Comparison of ENCODE assay signal across 25 cellular contexts in the genomic region with DNA sequence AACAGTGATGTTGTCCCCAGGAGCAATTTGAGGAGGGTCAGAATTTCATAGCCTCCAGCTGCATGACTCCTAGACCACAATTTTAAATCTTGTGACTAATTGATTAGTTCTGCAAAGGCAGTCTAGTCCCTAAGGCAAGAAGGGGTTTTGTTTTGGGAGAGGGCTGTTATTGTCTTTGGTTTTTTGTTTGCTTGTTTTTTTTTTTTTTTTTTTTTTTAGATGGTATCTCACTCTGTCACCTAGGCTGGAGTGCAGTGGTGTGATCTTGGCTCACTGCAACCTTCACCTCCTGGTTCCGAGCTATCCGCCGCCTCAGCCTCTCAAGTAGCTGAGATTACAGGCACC.
"Had no signal": no experiment of that assay in that cellular context is flagged by ENCODE, and none has a peak within 500 bp of the region (broad histone marks: within the 10 kb centered on the region; RNA-seq: fewer than 3 reads in every experiment).

No MANE protein-coding gene starts in this region.

- DNase-seq: dorsolateral prefrontal cortex; effector CD8-positive, alpha-beta T cell; esophagus squamous epithelium; glutamatergic neuron; kidney; left ventricle myocardium inferior; lower lobe of right lung; mesenchymal stem cell; naive thymus-derived CD4-positive, alpha-beta T cell; nephron progenitor cell; psoas muscle; retina; right lobe of liver; spleen; stimulated activated CD4-positive, alpha-beta T cell treated with anti-CD3 and anti-CD28 coated beads, Interleukin-15, amount 100 ng/mL, for 24 hours; stimulated activated CD4-positive, alpha-beta T cell treated with anti-CD3 and anti-CD28 coated beads, Interleukin-1b, Interleukin-23, amount 100 ng/mL, for 48 hours; stimulated activated CD4-positive, alpha-beta T cell treated with anti-CD3 and anti-CD28 coated beads, Interleukin-4, amount 100 ng/mL, for 24 hours; upper lobe of right lung had no signal

- ATAC-seq: gastroesophageal sphincter; naive thymus-derived CD4-positive, alpha-beta T cell; psoas muscle had no signal

- FAIRE-seq: endometrium, kidney had no signal

- H3K27ac Mint-ChIP-seq: naive thymus-derived CD4-positive, alpha-beta T cell; nephron progenitor cell; stimulated activated naive CD8-positive, alpha-beta T cell treated with anti-CD3 and anti-CD28 coated beads, Interleukin-15, Interleukin-2, amounts not matched to agents 100 ng/mL and 50 ng/mL, for 24 hours had no signal

- H3K27me3 ChIP-seq: dorsolateral prefrontal cortex, esophagus squamous epithelium, gastroesophageal sphincter, right lobe of liver, tibial artery, upper lobe of right lung, vagina had no signal

- H3K4me1 ChIP-seq: esophagus squamous epithelium, gastroesophageal sphincter, left ventricle myocardium inferior, lower lobe of right lung, psoas muscle, right lobe of liver, spleen, tibial artery, upper lobe of right lung had no signal

- H3K9me3 ChIP-seq: esophagus squamous epithelium, gastroesophageal sphincter, left ventricle myocardium inferior, lower lobe of right lung, psoas muscle, right lobe of liver, spleen, tibial artery, upper lobe of right lung, vagina had no signal

- H3K9me3 Mint-ChIP-seq: nephron progenitor cell; stimulated activated memory B cell treated with anti-CD40 and anti-IgM and Interleukin-4, amounts not matched to agents 10 μg/mL and 1 μg/mL and 100 μg/mL, for 72 hours; stimulated activated naive CD8-positive, alpha-beta T cell treated with anti-CD3 and anti-CD28 coated beads, Interleukin-15, Interleukin-2, amounts not matched to agents 100 ng/mL and 50 ng/mL, for 24 hours had no signal

- H3K27ac ChIP-seq: dorsolateral prefrontal cortex, esophagus squamous epithelium, gastroesophageal sphincter, left ventricle myocardium inferior, lower lobe of right lung, psoas muscle, right lobe of liver, spleen, tibial artery, upper lobe of right lung had no signal

- H3K36me3 Mint-ChIP-seq: naive thymus-derived CD4-positive, alpha-beta T cell; stimulated activated memory B cell treated with anti-CD40 and anti-IgM and Interleukin-4, amounts not matched to agents 10 μg/mL and 1 μg/mL and 100 μg/mL, for 72 hours had no signal

- H3K36me3 ChIP-seq: esophagus squamous epithelium, gastroesophageal sphincter, left ventricle myocardium inferior, lower lobe of right lung, right lobe of liver, spleen, tibial artery, upper lobe of right lung, vagina had no signal

- H3K4me3 Mint-ChIP-seq: naive thymus-derived CD4-positive, alpha-beta T cell; stimulated activated memory B cell treated with anti-CD40 and anti-IgM and Interleukin-4, amounts not matched to agents 10 μg/mL and 1 μg/mL and 100 μg/mL, for 72 hours; stimulated activated naive CD8-positive, alpha-beta T cell treated with anti-CD3 and anti-CD28 coated beads, Interleukin-15, Interleukin-2, amounts not matched to agents 100 ng/mL and 50 ng/mL, for 24 hours had no signal

- H3K4me3 ChIP-seq: coronary artery, dorsolateral prefrontal cortex, esophagus squamous epithelium, gastroesophageal sphincter, left ventricle myocardium inferior, lower lobe of right lung, psoas muscle, right lobe of liver, spleen, tibial artery, upper lobe of right lung, vagina had no signal
